In the genomic region with DNA sequence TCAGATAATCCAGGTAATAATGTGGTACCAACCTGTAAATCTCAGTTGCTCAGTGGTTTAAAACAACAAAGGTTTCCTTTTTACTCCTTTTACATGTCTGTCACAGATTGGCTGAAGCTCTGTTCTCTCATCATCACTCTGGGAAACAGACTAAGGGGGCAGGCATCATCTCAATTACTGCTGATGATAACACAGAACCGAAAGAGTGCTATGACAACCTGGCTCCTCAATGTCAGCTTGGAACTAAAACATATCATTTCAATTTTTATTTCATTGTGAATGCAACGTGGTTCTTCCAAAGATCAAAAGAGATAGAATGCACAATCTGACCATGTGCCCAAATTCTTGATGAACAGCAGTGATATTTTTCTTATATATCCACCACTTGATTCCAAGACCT, we compare ENCODE assay signal across 34 cellular contexts.
"Had no signal": no experiment of that assay in that cellular context is flagged by ENCODE, and none has a peak within 500 bp of the region (broad histone marks: within the 10 kb centered on the region; RNA-seq: fewer than 3 reads in every experiment).

No MANE protein-coding gene starts in this region.

- H3K27me3 ChIP-seq: MG63 had no signal

- DNase-seq: Karpas-422, Kasumi-1, MG63, MM.1S, MV-4-11, NCI-H1048, NCI-H1092, NCI-H1092 treated with DMSO at 0.1 percent for 48 hours, NCI-H1105, NCI-H1105 treated with DMSO at 0.1 percent for 48 hours, NCI-H1417, NCI-H1417 treated with DMSO at 0.1 percent for 48 hours, NCI-H1436, NCI-H1436 treated with DMSO at 0.1 percent for 48 hours, NCI-H146, NCI-H1694, NCI-H1694 treated with DMSO at 0.1 percent for 48 hours, NCI-H187, NCI-H187 treated with DMSO at 0.1 percent for 48 hours, NCI-H1930, NCI-H2029, NCI-H2029 treated with DMSO at 0.1 percent for 48 hours, NCI-H2081, NCI-H2081 treated with DMSO at 0.1 percent for 48 hours, NCI-H2107, NCI-H2171, NCI-H2171 treated with DMSO at 0.1 percent for 48 hours, NCI-H2227 treated with DMSO at 0.1 percent for 48 hours, NCI-H226, NCI-H345, NCI-H446, NCI-H510A, NCI-H510A treated with DMSO at 0.1 percent for 48 hours had no signal

- H3K9me3 ChIP-seq: MG63 had no signal

- H3K9ac ChIP-seq: KMS-11 had no signal

- H3K4me2 ChIP-seq: KMS-11 had no signal

- H3K36me3 ChIP-seq: MG63 had no signal

- H3K27ac ChIP-seq: KMS-11 had no signal

- H3K4me3 ChIP-seq: MG63 had no signal
